In the genomic region with DNA sequence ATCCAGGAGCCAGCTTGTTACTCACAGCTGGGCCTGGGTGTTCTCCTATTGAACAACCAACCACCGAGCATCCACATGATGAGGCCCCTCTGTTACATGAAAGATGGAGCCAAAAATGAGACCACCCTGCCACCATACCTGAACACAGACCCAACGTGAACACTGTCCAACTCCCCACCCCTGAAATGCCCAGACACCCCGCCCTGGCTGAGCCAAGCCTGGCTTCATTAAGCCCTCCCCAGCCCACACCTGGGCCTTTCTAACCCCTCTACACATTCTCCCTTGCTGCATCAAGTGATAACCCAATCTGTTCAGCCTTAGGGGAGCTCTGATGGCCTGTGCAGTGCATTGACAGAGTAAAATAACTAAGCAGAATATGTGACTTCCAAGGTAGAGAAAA, we compare ENCODE assay signal across 20 cellular contexts.
"Had no signal": no experiment of that assay in that cellular context is flagged by ENCODE, and none has a peak within 500 bp of the region (broad histone marks: within the 10 kb centered on the region; RNA-seq: fewer than 3 reads in every experiment).

No MANE protein-coding gene starts in this region.

- H3K9me3 Mint-ChIP-seq: type B pancreatic cell had no signal

- H3K4me1 ChIP-seq: esophagus squamous epithelium, foreskin keratinocyte, parathyroid adenoma, psoas muscle, right lobe of liver, suprapubic skin, thyroid gland, uterus had no signal

- H3K9me3 ChIP-seq: esophagus squamous epithelium, mucosa of descending colon, psoas muscle, right lobe of liver, suprapubic skin, thyroid gland, uterus had no signal

- H3K27ac ChIP-seq: esophagus squamous epithelium, foreskin keratinocyte, hepatocyte, parathyroid adenoma, psoas muscle, right lobe of liver, skin epidermis, suprapubic skin, thyroid gland, uterus had no signal

- H3K27me3 ChIP-seq: esophagus squamous epithelium, foreskin keratinocyte, hepatocyte, right lobe of liver, suprapubic skin, thyroid gland, uterus had no signal

- H3K36me3 ChIP-seq: right lobe of liver, uterus had no signal

- DNase-seq: central memory CD4-positive, alpha-beta T cell; effector memory CD8-positive, alpha-beta T cell; esophagus squamous epithelium; foreskin keratinocyte; kidney glomerular epithelial cell; mucosa of descending colon; naive thymus-derived CD8-positive, alpha-beta T cell; occipital lobe; psoas muscle; retina; stimulated activated CD4-positive, alpha-beta T cell treated with anti-CD3 and anti-CD28 coated beads, Interleukin-2, amount 100 ng/mL, for 48 hours; stimulated activated naive CD8-positive, alpha-beta T cell treated with anti-CD3 and anti-CD28 coated beads, Interleukin-15, Interleukin-2, amounts not matched to agents 100 U/mL and 50 U/mL, for 24 hours; thyroid gland; uterus had no signal

- H3K9ac ChIP-seq: parathyroid adenoma had no signal

- H3K27ac Mint-ChIP-seq: naive thymus-derived CD8-positive, alpha-beta T cell; type B pancreatic cell had no signal

- H3K79me2 ChIP-seq: hepatocyte, parathyroid adenoma had no signal

- H2AFZ ChIP-seq: hepatocyte, parathyroid adenoma had no signal

- ATAC-seq: effector memory CD8-positive, alpha-beta T cell; foreskin keratinocyte; mucosa of descending colon; naive thymus-derived CD8-positive, alpha-beta T cell; psoas muscle; right lobe of liver; stimulated activated naive CD8-positive, alpha-beta T cell treated with anti-CD3 and anti-CD28 coated beads, Interleukin-15, Interleukin-2, amounts not matched to agents 100 U/mL and 50 U/mL, for 24 hours had no signal

- H3K4me2 ChIP-seq: hepatocyte had no signal

- H3K27me3 Mint-ChIP-seq: effector memory CD8-positive, alpha-beta T cell; type B pancreatic cell had no signal

- H3K36me3 Mint-ChIP-seq: naive thymus-derived CD8-positive, alpha-beta T cell had no signal

- H3K4me3 Mint-ChIP-seq: effector memory CD8-positive, alpha-beta T cell; naive thymus-derived CD8-positive, alpha-beta T cell; type B pancreatic cell had no signal

- H3K4me3 ChIP-seq: esophagus squamous epithelium, hepatocyte, mucosa of descending colon, psoas muscle, right lobe of liver, skin epidermis, suprapubic skin, thyroid gland, uterus had no signal

- H3K4me1 Mint-ChIP-seq: naive thymus-derived CD8-positive, alpha-beta T cell had no signal
